11 cellular contexts compared by ENCODE assay signal in the genomic region with DNA sequence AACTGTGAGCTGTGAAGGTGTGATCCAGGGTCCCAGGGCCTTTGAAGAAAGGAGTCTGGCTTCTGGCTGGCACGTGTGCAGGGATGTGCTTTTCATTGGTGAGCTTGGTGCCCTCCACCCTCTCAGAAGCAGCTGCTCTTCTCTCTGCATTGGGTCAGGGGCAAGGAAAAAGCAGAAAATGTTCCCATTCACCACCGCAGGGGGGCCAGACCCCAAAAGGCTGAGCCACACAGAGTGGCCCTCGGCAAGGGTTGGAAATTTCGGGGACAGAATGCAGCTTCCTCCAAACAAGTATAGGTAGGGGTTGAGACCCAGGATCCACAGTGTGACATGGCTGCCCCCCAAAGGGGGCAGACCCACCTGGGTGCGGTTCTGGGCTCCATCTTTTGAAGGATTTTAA. TPM values are rescaled to one million over a fixed set of nuclear protein-coding genes. Genes with fewer than 3 reads are reported as not detected.
DNase-seq lines count a peak whose midpoint lies in the region; ATAC-seq and TF ChIP-seq lines count a peak whose summit lies in the region.
"Had no signal": no experiment of that assay in that cellular context is flagged by ENCODE, and none has a peak within 500 bp of the region (broad histone marks: within the 10 kb centered on the region; RNA-seq: fewer than 3 reads in every experiment).

No MANE protein-coding gene starts in this region.

- WGBS in mesenchymal stem cell, result 88% methylated on average over 5 of the region's 5 CpGs

- no peak for TF ChIP-seq CTCF in 22Rv1 (IDR thresholded peaks at IDR 0.05)
- no peak for TF ChIP-seq CTCF in GM12864 (IDR thresholded peaks at IDR 0.05; ENCODE audit: low read depth, low read length, missing control alignments)
- TF ChIP-seq CTCF in activated CD8-positive, alpha-beta T cell treated with anti-CD3 and anti-CD28 coated beads for 36 hours (IDR thresholded peaks at IDR 0.05), result no peak

- H3K36me3 ChIP-seq in mesenchymal stem cell (ENCODE audit: control insufficient read depth in 1 of 2, insufficient read depth in 2 of 2, low read depth in 1 of 2, low read length in 2 of 2), result peaks cover 0 to 11% of the 10 kb centered on the region in 2 experiments

- H3K9ac ChIP-seq in mesenchymal stem cell (ENCODE audit: low read length), result peak overlapping the region; percentile 92

- no peak for ATAC-seq in activated CD8-positive, alpha-beta T cell treated with anti-CD3 and anti-CD28 coated beads for 36 hours
- ATAC-seq in GM21526 (IDR thresholded peaks at IDR 0.05; ENCODE audit: low FRiP score, unreplicated experiment), result no peak
- ATAC-seq: esophagus mucosa had no signal

- H3K27ac Mint-ChIP-seq in activated CD8-positive, alpha-beta T cell treated with anti-CD3 and anti-CD28 coated beads for 36 hours, result peak overlapping the region; percentile 98

- no peak overlapping the region for H2BK12ac ChIP-seq in mesenchymal stem cell (ENCODE audit: low read length in 2 of 2)

- no peak overlapping the region for H3K14ac ChIP-seq in mesenchymal stem cell (ENCODE audit: low read length in 2 of 2)

- H2BK15ac ChIP-seq in mesenchymal stem cell (ENCODE audit: low read depth, poor library complexity, severe bottlenecking), result no peak overlapping the region

- no peak overlapping the region for H2AFZ ChIP-seq in mesenchymal stem cell (ENCODE audit: low read depth, low read length)

- H3K27me3 ChIP-seq in mesenchymal stem cell (ENCODE audit: control insufficient read depth in 1 of 2, insufficient read depth in 1 of 2, low read length in 2 of 2), result no peaks in the 10 kb centered on the region

- no peaks in the 10 kb centered on the region for H3K27me3 Mint-ChIP-seq in activated CD8-positive, alpha-beta T cell treated with anti-CD3 and anti-CD28 coated beads for 36 hours

- in situ Hi-C loops in KBM-7 (cut with MboI; ENCODE audit: low pct_unique_long_range_greater_than_20kb, low sequenced_read_pairs), result no loop called here

- peaks cover 64% of the 10 kb centered on the region for H3K36me3 Mint-ChIP-seq in activated CD8-positive, alpha-beta T cell treated with anti-CD3 and anti-CD28 coated beads for 36 hours (ENCODE audit: low read depth)

- no peak overlapping the region for H3K4ac ChIP-seq in mesenchymal stem cell (ENCODE audit: low read depth in 1 of 2, low read length in 2 of 2)

- no peak for DNase-seq in GM12864 (ENCODE audit: low read depth)
- peak; percentile 49 for DNase-seq in activated CD8-positive, alpha-beta T cell treated with anti-CD3 and anti-CD28 coated beads for 36 hours
- DNase-seq in mesenchymal stem cell, result no peak
- DNase-seq in NCI-H524 treated with DMSO at 0.1 percent for 48 hours (lab: John Stamatoyannopoulos, UW), result no peak
- no peak for DNase-seq in GM19240 (ENCODE audit: insufficient read length, low spot score)
- DNase-seq in KBM-7, result no peak
- DNase-seq: DMS79 treated with DMSO at 0.1 percent for 48 hours, NCI-H69 had no signal

- intact Hi-C loops in activated CD8-positive, alpha-beta T cell treated with anti-CD3 and anti-CD28 coated beads for 36 hours (cut with micrococcal nuclease), result loop anchor here (5.0 kb wide), 2 partner anchors 58 to 237 kb away; a partner anchor contains a TSS

- CTCF ChIA-PET in activated CD8-positive, alpha-beta T cell treated with anti-CD3 and anti-CD28 coated beads for 36 hours (lab: Charles Lee), result interaction anchor here (0.6 to 30.3 kb wide), 12 partner anchors 4 to 167 kb away, joined by 3 to 1327 read pairs (median 6); a partner anchor contains a TSS

- no peaks in the 10 kb centered on the region for H3K9me3 ChIP-seq in mesenchymal stem cell (ENCODE audit: control insufficient read depth, low read length)

- H3K18ac ChIP-seq in mesenchymal stem cell (ENCODE audit: low read depth in 1 of 2, low read length in 2 of 2), result no peak overlapping the region

- no peak overlapping the region for H2BK5ac ChIP-seq in mesenchymal stem cell (ENCODE audit: low read depth, low read length, poor library complexity, severe bottlenecking)

- no peaks in the 10 kb centered on the region for H3K9me3 Mint-ChIP-seq in activated CD8-positive, alpha-beta T cell treated with anti-CD3 and anti-CD28 coated beads for 36 hours

- no peak overlapping the region for H3K23ac ChIP-seq in mesenchymal stem cell (ENCODE audit: low read length in 2 of 2)

- H3K4me3 Mint-ChIP-seq in activated CD8-positive, alpha-beta T cell treated with anti-CD3 and anti-CD28 coated beads for 36 hours, result peak overlapping the region; percentile 98

- peaks cover 74% of the 10 kb centered on the region for H3K4me1 ChIP-seq in mesenchymal stem cell (ENCODE audit: control insufficient read depth, insufficient read depth, low read depth, low read length)

- H3K4me3 ChIP-seq in GM12864 (ENCODE audit: low read depth, low read length) (peak overlapping the region; percentile 95), mesenchymal stem cell (ENCODE audit: insufficient read depth in 1 of 2, low read depth in 1 of 2, low read length in 2 of 2) (peak overlapping the region in 1 of 2 experiments; percentile 24)

- H3K27ac ChIP-seq in 22Rv1 (0 out of 2 replicates have a peak overlapping the region, but pooled peaks have one; percentile 7), mesenchymal stem cell (ENCODE audit: low read length, poor library complexity, severe bottlenecking) (no peak overlapping the region)

- peak overlapping the region; percentile 21 for H4K8ac ChIP-seq in mesenchymal stem cell (ENCODE audit: low read length)

- peaks cover 21% of the 10 kb centered on the region for H3K79me1 ChIP-seq in mesenchymal stem cell (replicated peaks; ENCODE audit: low read length, poor library complexity, severe bottlenecking)

- POLR2A ChIA-PET in activated CD8-positive, alpha-beta T cell treated with anti-CD3 and anti-CD28 coated beads for 36 hours (lab: Charles Lee), result interaction anchor here (0.7 to 21.2 kb wide), 10 partner anchors 6 to 244 kb away, joined by 3 to 410 read pairs (median 4); a partner anchor contains a TSS

- no peak overlapping the region for H3K4me2 ChIP-seq in mesenchymal stem cell (ENCODE audit: low read length, poor library complexity, severe bottlenecking)

- H3K4me1 Mint-ChIP-seq in activated CD8-positive, alpha-beta T cell treated with anti-CD3 and anti-CD28 coated beads for 36 hours (ENCODE audit: low read depth), result peaks cover 40% of the 10 kb centered on the region

- no peak overlapping the region for H2AK5ac ChIP-seq in mesenchymal stem cell (ENCODE audit: low read length, severe bottlenecking)

- H2BK120ac ChIP-seq in mesenchymal stem cell (ENCODE audit: low read depth, low read length), result no peak overlapping the region

- no peak overlapping the region for H4K91ac ChIP-seq in mesenchymal stem cell (ENCODE audit: low read length)

RNA-seq across cellular contexts. Expression of a gene that starts 2.5 kb away (rescaled TPM):
- 100 to 1,000 TPM; 254 to 260 TPM for total RNA-seq in activated CD8-positive, alpha-beta T cell treated with anti-CD3 and anti-CD28 coated beads for 36 hours
- 35.8 TPM for polyA plus RNA-seq in mesenchymal stem cell (2013, experiment 1 of 2)
- polyA plus RNA-seq in mesenchymal stem cell (2013, experiment 2 of 2), result 38.5 TPM

RNA-seq across cellular contexts. Expression of a gene that starts 28.2 kb away (rescaled TPM):
- total RNA-seq in activated CD8-positive, alpha-beta T cell treated with anti-CD3 and anti-CD28 coated beads for 36 hours, result under 1 TPM in 1 of 2 experiments, not detected in 1; 0.11 TPM
- not detected for polyA plus RNA-seq in mesenchymal stem cell (2013, experiment 1 of 2)
- polyA plus RNA-seq in mesenchymal stem cell (2013, experiment 2 of 2), result not detected
- total RNA-seq: esophagus mucosa had no signal

RNA-seq across cellular contexts. Expression of a gene that starts 35.8 kb away (rescaled TPM):
- not detected for total RNA-seq in activated CD8-positive, alpha-beta T cell treated with anti-CD3 and anti-CD28 coated beads for 36 hours
- polyA plus RNA-seq in mesenchymal stem cell (2013, experiment 1 of 2), result not detected
- not detected for polyA plus RNA-seq in mesenchymal stem cell (2013, experiment 2 of 2)
- total RNA-seq: esophagus mucosa had no signal

RNA-seq across cellular contexts. Expression of a gene that starts 42.0 kb away (rescaled TPM):
- under 1 TPM in 1 of 2 experiments, not detected in 1; 0.11 TPM for total RNA-seq in activated CD8-positive, alpha-beta T cell treated with anti-CD3 and anti-CD28 coated beads for 36 hours
- not detected for polyA plus RNA-seq in mesenchymal stem cell (2013, experiment 1 of 2)
- polyA plus RNA-seq in mesenchymal stem cell (2013, experiment 2 of 2), result not detected
- total RNA-seq: esophagus mucosa had no signal

RNA-seq across cellular contexts. Expression of a gene that starts 58.5 kb away (rescaled TPM):
- total RNA-seq in activated CD8-positive, alpha-beta T cell treated with anti-CD3 and anti-CD28 coated beads for 36 hours, result 10 to 100 TPM; 45.9 to 49.3 TPM
- polyA plus RNA-seq in mesenchymal stem cell (2013, experiment 1 of 2), result 15.0 TPM
- polyA plus RNA-seq in mesenchymal stem cell (2013, experiment 2 of 2), result 14.2 TPM
